Comparison of ENCODE assay signal across 1 cellular context in genomic region chr12:30111719-30112118, GRCh38.
TF ChIP-seq lines count a peak whose summit lies in the region.

No MANE protein-coding gene starts in this region.

TF ChIP-seq in SK-N-SH treated with all-trans-retinoic acid at 6 μM for 48 hours, 23 proteins besides CTCF, POLR2A, EP300 and RAD21 (continued from another document):
- TF ChIP-seq GLIS3 (CRISPR knock-in tag; IDR thresholded peaks at IDR 0.05): no peak
- TF ChIP-seq ARNTL (CRISPR knock-in tag; IDR thresholded peaks at IDR 0.05; ENCODE audit: borderline replicate concordance, low read depth): no peak
- TF ChIP-seq ZC3H10 (CRISPR knock-in tag; IDR thresholded peaks at IDR 0.05): no peak
- TF ChIP-seq PPARA (CRISPR knock-in tag; IDR thresholded peaks at IDR 0.05; ENCODE audit: borderline replicate concordance): no peak
- peak; percentile 88 for TF ChIP-seq ZNF70 (CRISPR knock-in tag; IDR thresholded peaks at IDR 0.05)
- peak; percentile 85 for TF ChIP-seq TSHZ2 (CRISPR knock-in tag; IDR thresholded peaks at IDR 0.05)
- peak; percentile 86 for TF ChIP-seq TCF4 (CRISPR knock-in tag; IDR thresholded peaks at IDR 0.05; ENCODE audit: borderline replicate concordance)
